24 cellular contexts compared by ENCODE assay signal in the genomic region with DNA sequence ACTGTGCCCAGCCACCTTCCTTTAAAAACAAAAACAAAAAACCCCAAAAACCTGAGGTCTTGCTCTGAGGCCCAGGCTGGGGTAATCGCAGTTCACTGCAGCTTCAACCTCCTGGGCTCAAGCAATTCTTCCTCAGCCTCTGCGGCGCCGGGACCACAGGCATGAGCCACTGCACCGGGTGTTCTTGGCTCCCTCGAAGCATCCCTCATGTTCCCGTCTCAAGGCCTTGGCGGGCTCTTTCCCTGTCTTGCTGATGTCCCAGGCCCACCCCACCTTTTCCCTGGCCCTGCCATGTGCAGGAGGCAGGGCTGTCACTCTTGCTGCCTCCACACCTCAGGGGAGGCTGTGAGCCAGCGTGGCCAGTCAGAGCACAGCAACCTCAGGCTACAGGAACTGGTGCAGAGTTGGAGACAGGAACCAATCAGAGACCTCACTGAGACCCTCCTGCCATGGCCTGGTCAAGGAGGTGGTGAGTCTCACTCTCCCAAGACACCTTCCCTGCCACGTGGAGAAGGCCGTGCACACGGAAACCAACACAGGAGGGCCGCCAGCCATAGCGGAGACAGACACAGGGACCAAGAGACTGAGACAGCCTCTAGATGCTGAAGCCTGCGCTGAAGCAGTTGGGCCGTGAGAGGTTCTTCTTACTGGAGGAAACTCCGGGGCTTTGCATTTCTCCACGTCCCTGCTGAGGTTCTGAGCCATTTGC. TPM values are rescaled to one million over a fixed set of nuclear protein-coding genes. Genes with fewer than 3 reads are reported as not detected.
DNase-seq lines count a peak whose midpoint lies in the region; ATAC-seq, FAIRE-seq and TF ChIP-seq lines count a peak whose summit lies in the region.
"Had no signal": no experiment of that assay in that cellular context is flagged by ENCODE, and none has a peak within 500 bp of the region (broad histone marks: within the 10 kb centered on the region; RNA-seq: fewer than 3 reads in every experiment).

No MANE protein-coding gene starts in this region.

- peaks cover 3% of the 10 kb centered on the region for H3K36me3 ChIP-seq in CD4-positive, CD25-positive, alpha-beta regulatory T cell (ENCODE audit: control insufficient read depth, insufficient read depth, low read length)
- no peaks in the 10 kb centered on the region for H3K36me3 ChIP-seq in osteoblast (ENCODE audit: insufficient read depth, low read length)
- H3K36me3 ChIP-seq: pancreas, sigmoid colon, uterus had no signal

- no peaks in the 10 kb centered on the region for H3K27me3 ChIP-seq in CD4-positive, CD25-positive, alpha-beta regulatory T cell (ENCODE audit: control insufficient read depth, insufficient read depth, low read length)
- H3K27me3 ChIP-seq in osteoblast (ENCODE audit: insufficient read depth, low read length): no peaks in the 10 kb centered on the region
- H3K27me3 ChIP-seq: pancreas, sigmoid colon, uterus had no signal

- no peak for DNase-seq in CD4-positive, CD25-positive, alpha-beta regulatory T cell
- DNase-seq in GM12892 (ENCODE audit: insufficient read length) (no peak), osteoblast (ENCODE audit: insufficient read length, low spot score, missing footprints) (peak; percentile 77), occipital lobe (lab: John Stamatoyannopoulos, UW) (no peak)
- DNase-seq: activated CD4-positive, alpha-beta memory T cell treated with anti-CD3 and anti-CD28 coated beads, Interleukin-2, amount 10 ng/mL, durations not matched to agents 7 days and 5 days; activated naive CD4-positive, alpha-beta T cell treated with Interleukin-2 at 50 U/mL for 16 hours; glutamatergic neuron; IMR-90; MM.1S; NCI-H1436 treated with DMSO at 0.1 percent for 48 hours; NCI-H510A; NK-92 treated with Interleukin-12 subunit alpha and Interleukin-12 subunit beta, amount 100 ng/mL, for 24 hours; sigmoid colon; stimulated activated CD8-positive, alpha-beta memory T cell treated with anti-CD3 and anti-CD28 coated beads, Interleukin-4, amount 100 ng/mL, for 48 hours; substantia nigra; uterus had no signal

- H3K9me3 Mint-ChIP-seq in CD4-positive, CD25-positive, alpha-beta regulatory T cell: no peaks in the 10 kb centered on the region
- no peaks in the 10 kb centered on the region for H3K9me3 Mint-ChIP-seq in activated T-helper 17 cell treated with anti-CD3 and anti-CD28 coated beads, Interleukin-2, amount 50 U/mL, for 72 hours
- H3K9me3 Mint-ChIP-seq: activated CD4-positive, alpha-beta memory T cell treated with anti-CD3 and anti-CD28 coated beads, Interleukin-2, amount 10 ng/mL, durations not matched to agents 7 days and 5 days; dendritic cell treated with granulocyte-macrophage colony-stimulating factor and Interleukin-4, amounts not matched to agents 40 ng/mL and 50 ng/mL, for 4 days; GM23338 had no signal

- H3K4me1 Mint-ChIP-seq in CD4-positive, CD25-positive, alpha-beta regulatory T cell: peaks cover 0 to 2% (median 0%) of the 10 kb centered on the region in 4 donors
- H3K4me1 Mint-ChIP-seq in activated T-helper 17 cell treated with anti-CD3 and anti-CD28 coated beads, Interleukin-2, amount 50 U/mL, for 72 hours: no peaks in the 10 kb centered on the region
- H3K4me1 Mint-ChIP-seq: GM23338 had no signal

- H3K27ac Mint-ChIP-seq in CD4-positive, CD25-positive, alpha-beta regulatory T cell: peak overlapping the region in 2 of 3 donors; percentile 29 to 55
- H3K27ac Mint-ChIP-seq in activated T-helper 17 cell treated with anti-CD3 and anti-CD28 coated beads, Interleukin-2, amount 50 U/mL, for 72 hours: peak overlapping the region; percentile 70
- H3K27ac Mint-ChIP-seq: activated CD4-positive, alpha-beta memory T cell treated with anti-CD3 and anti-CD28 coated beads, Interleukin-2, amount 10 ng/mL, durations not matched to agents 7 days and 5 days; dendritic cell treated with granulocyte-macrophage colony-stimulating factor and Interleukin-4, amounts not matched to agents 40 ng/mL and 50 ng/mL, for 4 days; GM23338 had no signal

- H2AFZ ChIP-seq in osteoblast (ENCODE audit: low read length): no peak overlapping the region
- H2AFZ ChIP-seq: GM23338 had no signal

- no peaks in the 10 kb centered on the region for H3K27me3 Mint-ChIP-seq in CD4-positive, CD25-positive, alpha-beta regulatory T cell
- H3K27me3 Mint-ChIP-seq in activated T-helper 17 cell treated with anti-CD3 and anti-CD28 coated beads, Interleukin-2, amount 50 U/mL, for 72 hours: no peaks in the 10 kb centered on the region
- H3K27me3 Mint-ChIP-seq: activated CD4-positive, alpha-beta memory T cell treated with anti-CD3 and anti-CD28 coated beads, Interleukin-2, amount 10 ng/mL, durations not matched to agents 7 days and 5 days; dendritic cell treated with granulocyte-macrophage colony-stimulating factor and Interleukin-4, amounts not matched to agents 40 ng/mL and 50 ng/mL, for 4 days had no signal

- peak; percentile 38; the same call in 1 of the 2 replicates for TF ChIP-seq POLR2A in GM12892 (IDR thresholded peaks at IDR 0.05; ENCODE audit: low read depth, low read length)

- H4K20me1 ChIP-seq in osteoblast (ENCODE audit: insufficient read depth, low read length): peaks cover 4% of the 10 kb centered on the region

- no peaks in the 10 kb centered on the region for H3K9me3 ChIP-seq in CD4-positive, CD25-positive, alpha-beta regulatory T cell (ENCODE audit: control insufficient read depth in 2 of 2, low read length in 2 of 2)
- H3K9me3 ChIP-seq in osteoblast (ENCODE audit: low read depth, low read length): peaks cover 2% of the 10 kb centered on the region
- H3K9me3 ChIP-seq: pancreas, sigmoid colon, uterus had no signal

- no peak overlapping the region for H3K27ac ChIP-seq in CD4-positive, CD25-positive, alpha-beta regulatory T cell (ENCODE audit: insufficient read depth, low read length, poor library complexity, severe bottlenecking)
- no peak overlapping the region for H3K27ac ChIP-seq in osteoblast (ENCODE audit: low read depth, low read length)
- H3K27ac ChIP-seq: pancreas, sigmoid colon, uterus had no signal

- no peaks in the 10 kb centered on the region for H3K79me2 ChIP-seq in osteoblast (ENCODE audit: insufficient read depth, low read length)

- no peak overlapping the region for H3K4me3 ChIP-seq in CD4-positive, CD25-positive, alpha-beta regulatory T cell (ENCODE audit: low read depth, low read length)
- no peak overlapping the region for H3K4me3 ChIP-seq in osteoblast (ENCODE audit: insufficient read depth, low read length)
- H3K4me3 ChIP-seq: GM23338, pancreas, sigmoid colon, uterus had no signal

- no peaks in the 10 kb centered on the region for H3K4me1 ChIP-seq in CD4-positive, CD25-positive, alpha-beta regulatory T cell (ENCODE audit: control insufficient read depth, insufficient read depth, low read length, poor library complexity, severe bottlenecking)
- no peaks in the 10 kb centered on the region for H3K4me1 ChIP-seq in osteoblast (ENCODE audit: insufficient read depth, low read length)
- H3K4me1 ChIP-seq: pancreas, sigmoid colon, uterus had no signal

- no peaks in the 10 kb centered on the region for H3K36me3 Mint-ChIP-seq in CD4-positive, CD25-positive, alpha-beta regulatory T cell
- H3K36me3 Mint-ChIP-seq in activated T-helper 17 cell treated with anti-CD3 and anti-CD28 coated beads, Interleukin-2, amount 50 U/mL, for 72 hours (ENCODE audit: low read depth): peaks cover 20% of the 10 kb centered on the region

- TF ChIP-seq CTCF in osteoblast (IDR thresholded peaks at IDR 0.05; ENCODE audit: extremely low read depth, low read depth, low read length): no peak

- no peak for FAIRE-seq in GM12892 (lab: Jason Lieb, UNC)
- FAIRE-seq: pancreas, RCC 7860 had no signal

- no peak for ATAC-seq in CD4-positive, CD25-positive, alpha-beta regulatory T cell (ENCODE audit: low read depth in 2 of 2)
- no peak for ATAC-seq in activated T-helper 17 cell treated with anti-CD3 and anti-CD28 coated beads, Interleukin-2, amount 50 U/mL, for 72 hours (replicated peaks)
- ATAC-seq in GM19324 (IDR thresholded peaks at IDR 0.05; ENCODE audit: low FRiP score, unreplicated experiment) (no peak), HG02588 (IDR thresholded peaks at IDR 0.05; ENCODE audit: unreplicated experiment) (no peak)

- H3K4me3 Mint-ChIP-seq in CD4-positive, CD25-positive, alpha-beta regulatory T cell: no peak overlapping the region
- no peak overlapping the region for H3K4me3 Mint-ChIP-seq in activated T-helper 17 cell treated with anti-CD3 and anti-CD28 coated beads, Interleukin-2, amount 50 U/mL, for 72 hours
- H3K4me3 Mint-ChIP-seq: activated CD4-positive, alpha-beta memory T cell treated with anti-CD3 and anti-CD28 coated beads, Interleukin-2, amount 10 ng/mL, durations not matched to agents 7 days and 5 days; dendritic cell treated with granulocyte-macrophage colony-stimulating factor and Interleukin-4, amounts not matched to agents 40 ng/mL and 50 ng/mL, for 4 days; GM23338 had no signal

- H3K4me2 ChIP-seq in osteoblast (ENCODE audit: insufficient read depth, low read length): no peak overlapping the region
- H3K4me2 ChIP-seq: GM23338 had no signal

RNA-seq across cellular contexts. Expression of gene AMN, which starts 6.0 kb away (rescaled TPM):
- total RNA-seq in CD4-positive, CD25-positive, alpha-beta regulatory T cell: 0.86 TPM
- 1 to 10 TPM in 1 of 4 donors, under 1 TPM in 2, not detected in 1; 0.24 to 2.2 (median 0.46) TPM for polyA plus RNA-seq in CD4-positive, CD25-positive, alpha-beta regulatory T cell
- 0.15 TPM for polyA plus RNA-seq in GM12892 (2012; ENCODE audit: missing spikeins)
- total RNA-seq in activated T-helper 17 cell treated with anti-CD3 and anti-CD28 coated beads, Interleukin-2, amount 50 U/mL, for 72 hours: 1 to 10 TPM; 2.1 to 2.3 TPM
- total RNA-seq in osteoblast (under 0.01 and 0.29 TPM in 2 replicates), occipital lobe (not detected)
- total RNA-seq: cardiac septum, sigmoid colon had no signal
